Comparison of ENCODE assay signal across 16 cellular contexts in the genomic region with DNA sequence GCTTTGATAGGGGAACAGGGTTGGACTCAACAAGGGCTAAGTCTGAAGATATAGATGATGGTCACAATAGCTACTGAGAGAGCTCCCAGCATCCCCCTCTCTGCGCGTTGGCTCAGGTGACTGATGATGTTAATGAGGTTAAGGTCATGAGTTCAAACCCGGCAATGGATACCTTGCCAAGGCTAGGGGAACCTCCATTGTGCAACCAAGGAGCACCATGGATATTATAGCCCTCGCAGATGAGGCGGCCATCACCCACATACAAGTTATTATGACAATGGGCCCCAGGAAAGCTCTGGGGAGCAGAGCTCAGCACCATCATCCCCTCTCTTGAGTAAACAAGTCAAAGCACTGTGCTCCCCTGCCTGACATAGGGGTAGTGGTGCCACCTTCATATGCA. TPM values are rescaled to one million over a fixed set of nuclear protein-coding genes. Genes with fewer than 3 reads are reported as not detected.
DNase-seq lines count a peak whose midpoint lies in the region; ATAC-seq and TF ChIP-seq lines count a peak whose summit lies in the region.
"Had no signal": no experiment of that assay in that cellular context is flagged by ENCODE, and none has a peak within 500 bp of the region (broad histone marks: within the 10 kb centered on the region; RNA-seq: fewer than 3 reads in every experiment).

No MANE protein-coding gene starts in this region.

- peak in 1 of 2 donors; percentile 13 for ATAC-seq in natural killer cell treated with Interleukin-12 subunit alpha and Interleukin-12 subunit beta and Interleukin-15 and Interleukin-18, amount 100 ng/mL, for 72 hours
- ATAC-seq in natural killer cell (no peak), HG03095 (IDR thresholded peaks at IDR 0.05; ENCODE audit: unreplicated experiment) (no peak)
- ATAC-seq: GM23338 had no signal

- no peak overlapping the region for H3K4me3 Mint-ChIP-seq in natural killer cell treated with Interleukin-12 subunit alpha and Interleukin-12 subunit beta and Interleukin-15 and Interleukin-18, amount 100 ng/mL, for 72 hours
- H3K4me3 Mint-ChIP-seq in natural killer cell (no peak overlapping the region), glutamatergic neuron (ENCODE audit: unreplicated experiment) (no peak overlapping the region)
- H3K4me3 Mint-ChIP-seq: B cell; CD4-positive, alpha-beta T cell; GM23338 had no signal

- H3K36me3 Mint-ChIP-seq in natural killer cell treated with Interleukin-12 subunit alpha and Interleukin-12 subunit beta and Interleukin-15 and Interleukin-18, amount 100 ng/mL, for 72 hours, result no peaks in the 10 kb centered on the region
- H3K36me3 Mint-ChIP-seq in natural killer cell, result no peaks in the 10 kb centered on the region
- peaks cover 6% of the 10 kb centered on the region for H3K36me3 Mint-ChIP-seq in glutamatergic neuron (ENCODE audit: unreplicated experiment)

- H3K4me3 ChIP-seq in coronary artery, result no peak overlapping the region
- H3K4me3 ChIP-seq: GM23338 had no signal

- no peak overlapping the region for H3K27ac ChIP-seq in coronary artery

- TF ChIP-seq CTCF in natural killer cell (IDR thresholded peaks at IDR 0.05) (no peak), coronary artery (IDR thresholded peaks at IDR 0.05) (no peak), glutamatergic neuron (IDR thresholded peaks at IDR 0.05; ENCODE audit: partially characterized antibody, unreplicated experiment) (no peak)

- H3K9me3 Mint-ChIP-seq in natural killer cell treated with Interleukin-12 subunit alpha and Interleukin-12 subunit beta and Interleukin-15 and Interleukin-18, amount 100 ng/mL, for 72 hours, result no peaks in the 10 kb centered on the region
- H3K9me3 Mint-ChIP-seq in natural killer cell (no peaks in the 10 kb centered on the region), glutamatergic neuron (ENCODE audit: unreplicated experiment) (no peaks in the 10 kb centered on the region)
- H3K9me3 Mint-ChIP-seq: CD4-positive, alpha-beta T cell; GM23338 had no signal

- peaks cover 13 to 23% of the 10 kb centered on the region in 2 donors for H3K27me3 Mint-ChIP-seq in natural killer cell treated with Interleukin-12 subunit alpha and Interleukin-12 subunit beta and Interleukin-15 and Interleukin-18, amount 100 ng/mL, for 72 hours
- peaks cover 10 to 22% of the 10 kb centered on the region in 2 donors for H3K27me3 Mint-ChIP-seq in natural killer cell (ENCODE audit: low read depth in 2 of 2)
- no peaks in the 10 kb centered on the region for H3K27me3 Mint-ChIP-seq in glutamatergic neuron (ENCODE audit: unreplicated experiment)

- intact Hi-C loops in natural killer cell (cut with micrococcal nuclease) (no loop called here), posterior vena cava (cut with DNase I) (no loop called here)

- no peaks in the 10 kb centered on the region for H3K4me1 Mint-ChIP-seq in natural killer cell treated with Interleukin-12 subunit alpha and Interleukin-12 subunit beta and Interleukin-15 and Interleukin-18, amount 100 ng/mL, for 72 hours (ENCODE audit: low read depth in 2 of 2)
- H3K4me1 Mint-ChIP-seq in natural killer cell (no peaks in the 10 kb centered on the region), glutamatergic neuron (ENCODE audit: low read depth, unreplicated experiment) (peaks cover 13% of the 10 kb centered on the region)

- H3K27ac Mint-ChIP-seq in natural killer cell treated with Interleukin-12 subunit alpha and Interleukin-12 subunit beta and Interleukin-15 and Interleukin-18, amount 100 ng/mL, for 72 hours, result no peak overlapping the region
- no peak overlapping the region for H3K27ac Mint-ChIP-seq in natural killer cell
- H3K27ac Mint-ChIP-seq in glutamatergic neuron (ENCODE audit: unreplicated experiment), result no peak overlapping the region
- H3K27ac Mint-ChIP-seq: B cell; CD4-positive, alpha-beta T cell; GM23338 had no signal

- DNase-seq in natural killer cell treated with Interleukin-12 subunit alpha and Interleukin-12 subunit beta and Interleukin-15 and Interleukin-18, amount 100 ng/mL, for 72 hours (ENCODE audit: low spot score), result peak; percentile 41
- DNase-seq in natural killer cell, result no peak
- DNase-seq in coronary artery (ENCODE audit: low spot score), result peak; percentile 19
- DNase-seq in posterior vena cava (ENCODE audit: low spot score), result peak; percentile 54
- DNase-seq in NCI-H345 (lab: John Stamatoyannopoulos, UW), result no peak
- DNase-seq in glutamatergic neuron, result no peak
- DNase-seq: C1 segment of cervical spinal cord; CD4-positive, alpha-beta T cell; COR-L47; DMS153; DMS79 treated with DMSO at 0.1 percent for 48 hours; EL; H7 had no signal

RNA-seq across cellular contexts. Expression of a gene that starts 8.2 kb away (rescaled TPM):
- under 1 TPM; 0.62 to 0.92 TPM for total RNA-seq in natural killer cell treated with Interleukin-12 subunit alpha and Interleukin-12 subunit beta and Interleukin-15 and Interleukin-18, amount 100 ng/mL, for 72 hours
- total RNA-seq in natural killer cell, result 1 to 10 TPM in 1 of 3 donors, under 1 TPM in 2; 0.07 to 2.6 (median 0.26) TPM
- total RNA-seq in posterior vena cava, result 1 to 10 TPM in 1 of 2 donors, under 1 TPM in 1; 1.00 to 2.7 TPM
- 19.7 TPM for total RNA-seq in glutamatergic neuron (ENCODE audit: unreplicated experiment)

Comparison
In these comparisons a context has a peak if more than half of its experiments do, and no peak if none do; other contexts are left out.
1. DNase-seq: peak in natural killer cell treated with Interleukin-12 subunit alpha and Interleukin-12 subunit beta and Interleukin-15 and Interleukin-18, amount 100 ng/mL, for 72 hours (single experiment), coronary artery (single experiment) and posterior vena cava (single experiment); none in natural killer cell (single experiment), NCI-H345 (single experiment) and glutamatergic neuron (single experiment).